1 cellular context compared by ENCODE assay signal in the genomic region with DNA sequence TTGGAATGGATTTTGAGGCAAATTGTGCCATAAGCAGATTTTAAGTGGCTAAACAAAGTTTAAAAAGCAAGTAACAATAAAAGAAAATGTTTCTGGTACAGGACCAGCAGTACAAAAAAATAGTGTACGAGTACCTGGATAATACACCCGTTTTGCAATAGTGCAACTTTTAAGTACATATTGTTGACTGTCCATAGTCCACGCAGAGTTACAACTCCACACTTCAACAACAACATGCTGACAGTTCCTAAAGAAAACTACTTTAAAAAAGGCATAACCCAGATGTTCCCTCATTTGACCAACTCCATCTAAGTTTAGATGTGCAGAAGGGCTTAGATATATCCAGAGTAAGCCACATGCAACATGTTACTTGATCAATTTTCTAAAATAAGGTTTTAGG.
TF ChIP-seq lines count a peak whose summit lies in the region.

No MANE protein-coding gene starts in this region.

TF ChIP-seq in HepG2, 621 proteins besides CTCF, POLR2A, EP300 and RAD21 (continued from another document):
- TF ChIP-seq MBD4 (IDR thresholded peaks at IDR 0.05; ENCODE audit: borderline replicate concordance, low read length) (no peak), ZNF777 (CRISPR knock-in tag; IDR thresholded peaks at IDR 0.05) (no peak), SKI (IDR thresholded peaks at IDR 0.05; ENCODE audit: partially characterized antibody) (no peak), KDM2A (CRISPR knock-in tag; IDR thresholded peaks at IDR 0.05; ENCODE audit: borderline replicate concordance, low read depth) (no peak), ZNF484 (CRISPR knock-in tag; IDR thresholded peaks at IDR 0.05; ENCODE audit: borderline replicate concordance, low read depth) (no peak), ZNF354B (CRISPR knock-in tag; IDR thresholded peaks at IDR 0.05) (no peak), ZNF589 (CRISPR knock-in tag; conservative IDR thresholded peaks at IDR 0.05) (no peak), DMAP1 (CRISPR knock-in tag; IDR thresholded peaks at IDR 0.05) (no peak), REPIN1 (CRISPR knock-in tag; IDR thresholded peaks at IDR 0.05; ENCODE audit: borderline replicate concordance, low read depth) (no peak; the same call in 1 of the 2 replicates), ZNF761 (CRISPR knock-in tag; conservative IDR thresholded peaks at IDR 0.05) (no peak), ZNF781 (CRISPR knock-in tag; IDR thresholded peaks at IDR 0.05; ENCODE audit: borderline replicate concordance, not compliant biosample characterization) (no peak), TAF15 (IDR thresholded peaks at IDR 0.05; ENCODE audit: low read depth, low read length, poor library complexity, severe bottlenecking) (no peak), RFX5 (IDR thresholded peaks at IDR 0.05; ENCODE audit: low read depth, low read length) (no peak), PAX8 (CRISPR knock-in tag; IDR thresholded peaks at IDR 0.05; ENCODE audit: borderline replicate concordance) (no peak), ZNF841 (CRISPR knock-in tag; IDR thresholded peaks at IDR 0.05; ENCODE audit: borderline replicate concordance) (no peak), NFATC3 (CRISPR knock-in tag; IDR thresholded peaks at IDR 0.05) (no peak), SOX13 (IDR thresholded peaks at IDR 0.05) (no peak), SOX13 (CRISPR knock-in tag; conservative IDR thresholded peaks at IDR 0.05 in 1 of 2, IDR thresholded peaks at IDR 0.05 in 1 of 2) (peak in 1 of 2 experiments; percentile 77; a peak in 1 of 4 replicates)
- TF ChIP-seq, protein P1, sequence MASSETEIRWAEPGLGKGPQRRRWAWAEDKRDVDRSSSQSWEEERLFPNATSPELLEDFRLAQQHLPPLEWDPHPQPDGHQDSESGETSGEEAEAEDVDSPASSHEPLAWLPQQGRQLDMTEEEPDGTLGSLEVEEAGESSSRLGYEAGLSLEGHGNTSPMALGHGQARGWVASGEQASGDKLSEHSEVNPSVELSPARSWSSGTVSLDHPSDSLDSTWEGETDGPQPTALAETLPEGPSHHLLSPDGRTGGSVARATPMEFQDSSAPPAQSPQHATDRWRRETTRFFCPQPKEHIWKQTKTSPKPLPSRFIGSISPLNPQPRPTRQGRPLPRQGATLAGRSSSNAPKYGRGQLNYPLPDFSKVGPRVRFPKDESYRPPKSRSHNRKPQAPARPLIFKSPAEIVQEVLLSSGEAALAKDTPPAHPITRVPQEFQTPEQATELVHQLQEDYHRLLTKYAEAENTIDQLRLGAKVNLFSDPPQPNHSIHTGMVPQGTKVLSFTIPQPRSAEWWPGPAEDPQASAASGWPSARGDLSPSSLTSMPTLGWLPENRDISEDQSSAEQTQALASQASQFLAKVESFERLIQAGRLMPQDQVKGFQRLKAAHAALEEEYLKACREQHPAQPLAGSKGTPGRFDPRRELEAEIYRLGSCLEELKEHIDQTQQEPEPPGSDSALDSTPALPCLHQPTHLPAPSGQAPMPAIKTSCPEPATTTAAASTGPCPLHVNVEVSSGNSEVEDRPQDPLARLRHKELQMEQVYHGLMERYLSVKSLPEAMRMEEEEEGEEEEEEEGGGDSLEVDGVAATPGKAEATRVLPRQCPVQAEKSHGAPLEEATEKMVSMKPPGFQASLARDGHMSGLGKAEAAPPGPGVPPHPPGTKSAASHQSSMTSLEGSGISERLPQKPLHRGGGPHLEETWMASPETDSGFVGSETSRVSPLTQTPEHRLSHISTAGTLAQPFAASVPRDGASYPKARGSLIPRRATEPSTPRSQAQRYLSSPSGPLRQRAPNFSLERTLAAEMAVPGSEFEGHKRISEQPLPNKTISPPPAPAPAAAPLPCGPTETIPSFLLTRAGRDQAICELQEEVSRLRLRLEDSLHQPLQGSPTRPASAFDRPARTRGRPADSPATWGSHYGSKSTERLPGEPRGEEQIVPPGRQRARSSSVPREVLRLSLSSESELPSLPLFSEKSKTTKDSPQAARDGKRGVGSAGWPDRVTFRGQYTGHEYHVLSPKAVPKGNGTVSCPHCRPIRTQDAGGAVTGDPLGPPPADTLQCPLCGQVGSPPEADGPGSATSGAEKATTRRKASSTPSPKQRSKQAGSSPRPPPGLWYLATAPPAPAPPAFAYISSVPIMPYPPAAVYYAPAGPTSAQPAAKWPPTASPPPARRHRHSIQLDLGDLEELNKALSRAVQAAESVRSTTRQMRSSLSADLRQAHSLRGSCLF (CRISPR knock-in tag; IDR thresholded peaks at IDR 0.05; ENCODE audit: borderline replicate concordance) = no peak
- TF ChIP-seq, protein P2, sequence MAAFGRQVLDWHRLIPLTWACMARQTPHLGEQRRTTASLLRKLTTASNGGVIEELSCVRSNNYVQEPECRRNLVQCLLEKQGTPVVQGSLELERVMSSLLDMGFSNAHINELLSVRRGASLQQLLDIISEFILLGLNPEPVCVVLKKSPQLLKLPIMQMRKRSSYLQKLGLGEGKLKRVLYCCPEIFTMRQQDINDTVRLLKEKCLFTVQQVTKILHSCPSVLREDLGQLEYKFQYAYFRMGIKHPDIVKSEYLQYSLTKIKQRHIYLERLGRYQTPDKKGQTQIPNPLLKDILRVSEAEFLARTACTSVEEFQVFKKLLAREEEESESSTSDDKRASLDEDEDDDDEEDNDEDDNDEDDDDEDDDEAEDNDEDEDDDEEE (CRISPR knock-in tag; IDR thresholded peaks at IDR 0.05) = no peak
- TF ChIP-seq, protein P3, sequence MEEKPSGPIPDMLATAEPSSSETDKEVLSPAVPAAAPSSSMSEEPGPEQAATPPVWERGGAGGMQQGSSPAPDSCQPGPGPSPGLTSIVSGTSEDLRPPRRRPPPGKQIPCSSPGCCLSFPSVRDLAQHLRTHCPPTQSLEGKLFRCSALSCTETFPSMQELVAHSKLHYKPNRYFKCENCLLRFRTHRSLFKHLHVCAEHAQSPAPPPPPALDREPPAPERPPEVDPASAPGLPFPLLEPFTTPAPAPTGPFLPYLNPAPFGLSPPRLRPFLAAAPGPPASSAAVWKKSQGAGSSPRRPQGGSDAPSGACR (CRISPR knock-in tag; IDR thresholded peaks at IDR 0.05) = no peak; the same call in 1 of the 2 replicates
- TF ChIP-seq, protein P4, sequence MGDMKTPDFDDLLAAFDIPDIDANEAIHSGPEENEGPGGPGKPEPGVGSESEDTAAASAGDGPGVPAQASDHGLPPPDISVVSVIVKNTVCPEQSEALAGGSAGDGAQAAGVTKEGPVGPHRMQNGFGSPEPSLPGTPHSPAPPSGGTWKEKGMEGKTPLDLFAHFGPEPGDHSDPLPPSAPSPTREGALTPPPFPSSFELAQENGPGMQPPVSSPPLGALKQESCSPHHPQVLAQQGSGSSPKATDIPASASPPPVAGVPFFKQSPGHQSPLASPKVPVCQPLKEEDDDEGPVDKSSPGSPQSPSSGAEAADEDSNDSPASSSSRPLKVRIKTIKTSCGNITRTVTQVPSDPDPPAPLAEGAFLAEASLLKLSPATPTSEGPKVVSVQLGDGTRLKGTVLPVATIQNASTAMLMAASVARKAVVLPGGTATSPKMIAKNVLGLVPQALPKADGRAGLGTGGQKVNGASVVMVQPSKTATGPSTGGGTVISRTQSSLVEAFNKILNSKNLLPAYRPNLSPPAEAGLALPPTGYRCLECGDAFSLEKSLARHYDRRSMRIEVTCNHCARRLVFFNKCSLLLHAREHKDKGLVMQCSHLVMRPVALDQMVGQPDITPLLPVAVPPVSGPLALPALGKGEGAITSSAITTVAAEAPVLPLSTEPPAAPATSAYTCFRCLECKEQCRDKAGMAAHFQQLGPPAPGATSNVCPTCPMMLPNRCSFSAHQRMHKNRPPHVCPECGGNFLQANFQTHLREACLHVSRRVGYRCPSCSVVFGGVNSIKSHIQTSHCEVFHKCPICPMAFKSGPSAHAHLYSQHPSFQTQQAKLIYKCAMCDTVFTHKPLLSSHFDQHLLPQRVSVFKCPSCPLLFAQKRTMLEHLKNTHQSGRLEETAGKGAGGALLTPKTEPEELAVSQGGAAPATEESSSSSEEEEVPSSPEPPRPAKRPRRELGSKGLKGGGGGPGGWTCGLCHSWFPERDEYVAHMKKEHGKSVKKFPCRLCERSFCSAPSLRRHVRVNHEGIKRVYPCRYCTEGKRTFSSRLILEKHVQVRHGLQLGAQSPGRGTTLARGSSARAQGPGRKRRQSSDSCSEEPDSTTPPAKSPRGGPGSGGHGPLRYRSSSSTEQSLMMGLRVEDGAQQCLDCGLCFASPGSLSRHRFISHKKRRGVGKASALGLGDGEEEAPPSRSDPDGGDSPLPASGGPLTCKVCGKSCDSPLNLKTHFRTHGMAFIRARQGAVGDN (CRISPR knock-in tag; IDR thresholded peaks at IDR 0.05) = no peak
- TF ChIP-seq, protein P5, sequence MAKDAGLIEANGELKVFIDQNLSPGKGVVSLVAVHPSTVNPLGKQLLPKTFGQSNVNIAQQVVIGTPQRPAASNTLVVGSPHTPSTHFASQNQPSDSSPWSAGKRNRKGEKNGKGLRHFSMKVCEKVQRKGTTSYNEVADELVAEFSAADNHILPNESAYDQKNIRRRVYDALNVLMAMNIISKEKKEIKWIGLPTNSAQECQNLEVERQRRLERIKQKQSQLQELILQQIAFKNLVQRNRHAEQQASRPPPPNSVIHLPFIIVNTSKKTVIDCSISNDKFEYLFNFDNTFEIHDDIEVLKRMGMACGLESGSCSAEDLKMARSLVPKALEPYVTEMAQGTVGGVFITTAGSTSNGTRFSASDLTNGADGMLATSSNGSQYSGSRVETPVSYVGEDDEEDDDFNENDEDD (CRISPR knock-in tag; IDR thresholded peaks at IDR 0.05; ENCODE audit: borderline replicate concordance) = no peak
- TF ChIP-seq, protein P6, sequence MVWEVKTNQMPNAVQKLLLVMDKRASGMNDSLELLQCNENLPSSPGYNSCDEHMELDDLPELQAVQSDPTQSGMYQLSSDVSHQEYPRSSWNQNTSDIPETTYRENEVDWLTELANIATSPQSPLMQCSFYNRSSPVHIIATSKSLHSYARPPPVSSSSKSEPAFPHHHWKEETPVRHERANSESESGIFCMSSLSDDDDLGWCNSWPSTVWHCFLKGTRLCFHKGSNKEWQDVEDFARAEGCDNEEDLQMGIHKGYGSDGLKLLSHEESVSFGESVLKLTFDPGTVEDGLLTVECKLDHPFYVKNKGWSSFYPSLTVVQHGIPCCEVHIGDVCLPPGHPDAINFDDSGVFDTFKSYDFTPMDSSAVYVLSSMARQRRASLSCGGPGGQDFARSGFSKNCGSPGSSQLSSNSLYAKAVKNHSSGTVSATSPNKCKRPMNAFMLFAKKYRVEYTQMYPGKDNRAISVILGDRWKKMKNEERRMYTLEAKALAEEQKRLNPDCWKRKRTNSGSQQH (CRISPR knock-in tag; IDR thresholded peaks at IDR 0.05; ENCODE audit: low read depth) = no peak
TF ChIP-seq in HepG2: peak in this region for 63.
